10 cellular contexts compared by ENCODE assay signal in the genomic region with DNA sequence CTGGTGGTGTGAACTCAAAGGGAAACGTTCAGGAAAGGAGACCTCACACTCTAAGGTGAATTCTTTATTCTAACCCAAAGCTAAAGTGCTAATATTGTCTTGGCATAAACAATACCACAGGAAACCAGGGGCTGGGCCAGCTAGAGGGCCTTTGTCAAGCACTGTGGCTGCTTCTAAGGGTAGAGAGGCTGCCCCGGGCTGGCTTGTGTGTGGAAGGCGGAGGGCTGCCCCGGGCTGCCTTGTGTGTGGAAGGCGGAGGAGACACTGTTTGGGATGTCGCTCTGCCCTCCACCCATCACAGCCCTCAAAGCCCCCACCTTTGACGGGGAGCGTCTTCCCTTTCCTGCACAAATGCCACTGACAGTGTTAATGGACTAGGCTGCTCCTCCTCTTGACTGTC.
DNase-seq lines count a peak whose midpoint lies in the region; ATAC-seq and TF ChIP-seq lines count a peak whose summit lies in the region.
"Had no signal": no experiment of that assay in that cellular context is flagged by ENCODE, and none has a peak within 500 bp of the region (broad histone marks: within the 10 kb centered on the region; RNA-seq: fewer than 3 reads in every experiment).

No MANE protein-coding gene starts in this region.

- no peaks in the 10 kb centered on the region for H3K36me3 ChIP-seq in CD8-positive, alpha-beta T cell (ENCODE audit: insufficient read depth, low read length)

- peak overlapping the region; percentile 37 for H3K4me3 Mint-ChIP-seq in CD8-positive, alpha-beta T cell
- H3K4me3 Mint-ChIP-seq in T-helper 2 cell treated with Interferon-gamma antibody and Interleukin-4, amounts not matched to agents 5 μg/mL and 100 μg/mL, for 36 hours = no peak overlapping the region
- H3K4me3 Mint-ChIP-seq: activated CD4-positive, alpha-beta T cell treated with anti-CD3 and anti-CD28 coated beads for 36 hours had no signal

- peak overlapping the region; percentile 7 for H3K27ac ChIP-seq in CD8-positive, alpha-beta T cell (ENCODE audit: low read depth, low read length)
- H3K27ac ChIP-seq: PC-9 had no signal

- TF ChIP-seq CTCF in CD8-positive, alpha-beta T cell (IDR thresholded peaks at IDR 0.05) = no peak

- H3K27me3 ChIP-seq in CD8-positive, alpha-beta T cell (ENCODE audit: insufficient read depth, low read length) = no peaks in the 10 kb centered on the region

- no peaks in the 10 kb centered on the region for H3K9me3 Mint-ChIP-seq in CD8-positive, alpha-beta T cell
- no peaks in the 10 kb centered on the region for H3K9me3 Mint-ChIP-seq in T-helper 2 cell treated with Interferon-gamma antibody and Interleukin-4, amounts not matched to agents 5 μg/mL and 100 μg/mL, for 36 hours

- H3K4me1 Mint-ChIP-seq in CD8-positive, alpha-beta T cell (ENCODE audit: low read depth) = peaks cover 36% of the 10 kb centered on the region
- peaks cover 21% of the 10 kb centered on the region for H3K4me1 Mint-ChIP-seq in T-helper 2 cell treated with Interferon-gamma antibody and Interleukin-4, amounts not matched to agents 5 μg/mL and 100 μg/mL, for 36 hours (ENCODE audit: low read depth)

- CTCF ChIA-PET in CD8-positive, alpha-beta T cell (lab: Charles Lee) = interaction anchor here (0.5 to 1.7 kb wide), 4 partner anchors 9 to 432 kb away, joined by 3 to 7 read pairs (median 4); no protein-coding TSS in a partner anchor

- ATAC-seq in CD8-positive, alpha-beta T cell = peak; percentile 87
- ATAC-seq in HG02884 (IDR thresholded peaks at IDR 0.05; ENCODE audit: unreplicated experiment) (no peak), HG03460 (IDR thresholded peaks at IDR 0.05; ENCODE audit: unreplicated experiment) (no peak), HG03457 (IDR thresholded peaks at IDR 0.05; ENCODE audit: unreplicated experiment) (no peak), HG02642 (IDR thresholded peaks at IDR 0.05; ENCODE audit: poor library complexity, unreplicated experiment) (no peak)
- ATAC-seq: activated CD4-positive, alpha-beta T cell treated with anti-CD3 and anti-CD28 coated beads for 36 hours had no signal

- no peak overlapping the region for H3K4me3 ChIP-seq in CD8-positive, alpha-beta T cell (ENCODE audit: low read depth, low read length)
- H3K4me3 ChIP-seq: PC-9 had no signal

- H3K36me3 Mint-ChIP-seq in CD8-positive, alpha-beta T cell = no peaks in the 10 kb centered on the region
- H3K36me3 Mint-ChIP-seq in T-helper 2 cell treated with Interferon-gamma antibody and Interleukin-4, amounts not matched to agents 5 μg/mL and 100 μg/mL, for 36 hours (ENCODE audit: low read depth) = no peaks in the 10 kb centered on the region

- intact Hi-C loops in CD8-positive, alpha-beta T cell (cut with DNase I, micrococcal nuclease) = no loop called here
- intact Hi-C loops in posterior vena cava (cut with DNase I) = no loop called here

- no peaks in the 10 kb centered on the region for H3K27me3 Mint-ChIP-seq in CD8-positive, alpha-beta T cell (ENCODE audit: low read depth)
- no peaks in the 10 kb centered on the region for H3K27me3 Mint-ChIP-seq in T-helper 2 cell treated with Interferon-gamma antibody and Interleukin-4, amounts not matched to agents 5 μg/mL and 100 μg/mL, for 36 hours (ENCODE audit: low read depth)
- H3K27me3 Mint-ChIP-seq: activated CD4-positive, alpha-beta T cell treated with anti-CD3 and anti-CD28 coated beads for 36 hours had no signal

- POLR2A ChIA-PET in CD8-positive, alpha-beta T cell (lab: Charles Lee) = interaction anchor here (0.7 to 1.1 kb wide), 6 partner anchors 12 to 299 kb away, joined by 3 to 5 read pairs (median 3); no protein-coding TSS in a partner anchor

- DNase-seq in CD8-positive, alpha-beta T cell = peak; percentile 24 to 76 (median 51)
- DNase-seq in T-helper 2 cell treated with Interferon-gamma antibody and Interleukin-4, amounts not matched to agents 5 μg/mL and 100 μg/mL, for 36 hours (ENCODE audit: low spot score) = no peak
- peak; percentile 48 for DNase-seq in effector CD4-positive, alpha-beta T cell
- DNase-seq in posterior vena cava (ENCODE audit: low spot score) = peak; percentile 71
- DNase-seq: activated CD4-positive, alpha-beta T cell treated with anti-CD3 and anti-CD28 coated beads for 36 hours; PC-9 had no signal

- peak overlapping the region; percentile 85 for H3K27ac Mint-ChIP-seq in CD8-positive, alpha-beta T cell
- H3K27ac Mint-ChIP-seq in T-helper 2 cell treated with Interferon-gamma antibody and Interleukin-4, amounts not matched to agents 5 μg/mL and 100 μg/mL, for 36 hours = peak overlapping the region; percentile 1

- peaks cover 24% of the 10 kb centered on the region for H3K4me1 ChIP-seq in CD8-positive, alpha-beta T cell (ENCODE audit: insufficient read depth, low read length)

- no peaks in the 10 kb centered on the region for H3K9me3 ChIP-seq in CD8-positive, alpha-beta T cell (ENCODE audit: low read length)
